1 cellular context compared by ENCODE assay signal in genomic region chr19:3604227-3604986, GRCh38.
TF ChIP-seq lines count a peak whose summit lies in the region.

No MANE protein-coding gene starts in this region.

TF ChIP-seq in liver, 16 proteins besides CTCF, POLR2A, EP300 and RAD21 (continued from another document):
- no peak for TF ChIP-seq REST (IDR thresholded peaks at IDR 0.05)
- TF ChIP-seq HNF4G (IDR thresholded peaks at IDR 0.05), result no peak
- TF ChIP-seq FOXA2 (IDR thresholded peaks at IDR 0.05), result no peak
- TF ChIP-seq MAX (IDR thresholded peaks at IDR 0.05), result no peak
- no peak for TF ChIP-seq EGR1 (IDR thresholded peaks at IDR 0.05; ENCODE audit: low read depth in 2 of 2)
- TF ChIP-seq ATF3 (IDR thresholded peaks at IDR 0.05), result no peak
- TF ChIP-seq YY1 (IDR thresholded peaks at IDR 0.05), result no peak
- no peak for TF ChIP-seq TAF1 (conservative IDR thresholded peaks at IDR 0.05)
- TF ChIP-seq ZBTB33 (IDR thresholded peaks at IDR 0.05), result no peak
- TF ChIP-seq NR2F2 (IDR thresholded peaks at IDR 0.05), result no peak
- no peak for TF ChIP-seq RXRA (IDR thresholded peaks at IDR 0.05)
TF ChIP-seq in liver: peak in this region for 0.
